Comparison of ENCODE assay signal across 8 cellular contexts in genomic region chr1:181142096-181143043, GRCh38. TPM values are rescaled to one million over a fixed set of nuclear protein-coding genes. Genes with fewer than 3 reads are reported as not detected.
DNase-seq lines count a peak whose midpoint lies in the region; ATAC-seq and TF ChIP-seq lines count a peak whose summit lies in the region.

No MANE protein-coding gene starts in this region.

- ATAC-seq in GM19372 (IDR thresholded peaks at IDR 0.05; ENCODE audit: low read depth, unreplicated experiment) (peak; percentile 74), HG03565 (IDR thresholded peaks at IDR 0.05; ENCODE audit: unreplicated experiment) (peak; percentile 56), lung (ENCODE audit: insufficient read depth, low FRiP score) (peak; percentile 93)

- H3K27me3 ChIP-seq in BJ (ENCODE audit: control insufficient read depth, insufficient read depth, low read length) = no peaks in the 10 kb centered on the region
- no peaks in the 10 kb centered on the region for H3K27me3 ChIP-seq in dorsolateral prefrontal cortex
- H3K27me3 ChIP-seq in lung (ENCODE audit: control insufficient read depth, insufficient read depth) = no peaks in the 10 kb centered on the region

- CTCF ChIA-PET in BJ (lab: Yijun Ruan, JAX) = interaction anchor here (0.6 to 7.3 kb wide), 57 partner anchors 10 to 1000 kb away, joined by 3 to 130 read pairs (median 6); partner anchors contain the start of genes IER5, KIAA1614, MR1 and STX6
- CTCF ChIA-PET in activated CD4-positive, alpha-beta memory T cell treated with anti-CD3 and anti-CD28 coated beads for 36 hours (lab: Charles Lee) = interaction anchor here (0.6 to 7.6 kb wide), 56 partner anchors 9 to 637 kb away, joined by 3 to 229 read pairs (median 5); partner anchors contain the start of genes MR1 and STX6

- POLR2A ChIA-PET in BJ (lab: Charles Lee) = interaction anchor here (3.3 kb wide), 1 partner anchor 52 kb away, joined by 26 read pairs; no protein-coding TSS in a partner anchor
- POLR2A ChIA-PET in activated CD4-positive, alpha-beta memory T cell treated with anti-CD3 and anti-CD28 coated beads for 36 hours (lab: Charles Lee) = interaction anchor here (0.6 to 4.7 kb wide), 11 partner anchors 9 to 126 kb away, joined by 3 to 91 read pairs (median 5); partner anchors contain the start of gene IER5

- intact Hi-C loops in activated CD4-positive, alpha-beta memory T cell treated with anti-CD3 and anti-CD28 coated beads for 36 hours (cut with micrococcal nuclease) = loop anchor here (1.0 to 10.0 kb wide), 7 partner anchors 24 to 508 kb away; partner anchors contain the start of gene XPR1
- intact Hi-C loops in dorsolateral prefrontal cortex (cut with DNase I) = loop anchor here (1.0 to 10.0 kb wide), 7 partner anchors 35 to 638 kb away; partner anchors contain the start of genes ACBD6 (in 1 of the 2) and IER5 (in 1 of the 2)

- H3K4me1 ChIP-seq in lung (ENCODE audit: control insufficient read depth in 2 of 2, insufficient read depth in 2 of 2, low read length in 2 of 2) = peaks cover 6 to 15% of the 10 kb centered on the region in 2 donors

- H3K9me3 Mint-ChIP-seq in activated CD4-positive, alpha-beta memory T cell treated with anti-CD3 and anti-CD28 coated beads for 36 hours = no peaks in the 10 kb centered on the region

- H3K27ac ChIP-seq in dorsolateral prefrontal cortex (peak overlapping the region in 58 of 59 donors; percentile 17 to 93 (median 77)), lung (ENCODE audit: low read depth in 1 of 2, low read length in 1 of 2) (peak overlapping the region; percentile 30 to 32)

- H3K27ac Mint-ChIP-seq in activated CD4-positive, alpha-beta memory T cell treated with anti-CD3 and anti-CD28 coated beads for 36 hours = peak overlapping the region; percentile 67

- H3K4me3 Mint-ChIP-seq in activated CD4-positive, alpha-beta memory T cell treated with anti-CD3 and anti-CD28 coated beads for 36 hours = peak overlapping the region; percentile 24

- H3K36me3 ChIP-seq in BJ (ENCODE audit: control insufficient read depth, insufficient read depth, low read length) (no peaks in the 10 kb centered on the region), lung (ENCODE audit: control insufficient read depth in 2 of 2, insufficient read depth in 2 of 2, low read length in 2 of 2) (no peaks in the 10 kb centered on the region)

- no peaks in the 10 kb centered on the region for H3K9me3 ChIP-seq in lung (ENCODE audit: control insufficient read depth in 2 of 2, insufficient read depth in 1 of 2, low read length in 1 of 2)

- H3K27me3 Mint-ChIP-seq in activated CD4-positive, alpha-beta memory T cell treated with anti-CD3 and anti-CD28 coated beads for 36 hours = peaks cover 3% of the 10 kb centered on the region

- DNase-seq in BJ (ENCODE audit: low read depth) (peak; percentile 23), NCI-H69 (lab: John Stamatoyannopoulos, UW) (peak; percentile 97), dorsolateral prefrontal cortex (peak; percentile 88 to 95 (median 94)), lung (ENCODE audit: low spot score) (peak; percentile 89)
- DNase-seq in activated CD4-positive, alpha-beta memory T cell treated with anti-CD3 and anti-CD28 coated beads for 36 hours = peak; percentile 93
- DNase-seq in stimulated activated CD4-positive, alpha-beta T cell treated with anti-CD3 and anti-CD28 coated beads, TNF-alpha, amount 100 ng/mL, for 48 hours (ENCODE audit: low read depth in 3 of 3) = peak; percentile 85 to 90 (median 88)

- WGBS in lung, 2 donors = 13 to 22% methylated on average over 25 of the region's 25 CpGs

- no peaks in the 10 kb centered on the region for H3K36me3 Mint-ChIP-seq in activated CD4-positive, alpha-beta memory T cell treated with anti-CD3 and anti-CD28 coated beads for 36 hours

- H3K4me1 Mint-ChIP-seq in activated CD4-positive, alpha-beta memory T cell treated with anti-CD3 and anti-CD28 coated beads for 36 hours (ENCODE audit: low read depth) = peaks cover 46% of the 10 kb centered on the region

- peak; percentile 98 for TF ChIP-seq CTCF in BJ (IDR thresholded peaks at IDR 0.05; ENCODE audit: insufficient read depth, low read depth, low read length)
- TF ChIP-seq CTCF in dorsolateral prefrontal cortex (IDR thresholded peaks at IDR 0.05 in 54 of 56, conservative IDR thresholded peaks at IDR 0.05 in 2 of 56; ENCODE audit: low read depth in 1 of 56, partially characterized antibody in 56 of 56) = peak; percentile 92 to 100 (median 98)
- TF ChIP-seq CTCF in lung (IDR thresholded peaks at IDR 0.05; ENCODE audit: control extremely low read depth, extremely low read depth) = peak; percentile 99

- H3K4me3 ChIP-seq in BJ (ENCODE audit: low read depth, low read length) = 0 out of 2 replicates have a peak overlapping the region, but pooled peaks have one; percentile 3
- H3K4me3 ChIP-seq in dorsolateral prefrontal cortex = peak overlapping the region; percentile 12 to 69 (median 47)
- H3K4me3 ChIP-seq in lung = no peak overlapping the region

RNA-seq across cellular contexts. Expression of gene IER5, which starts 53.9 kb away (rescaled TPM):
- polyA plus RNA-seq in BJ (2011; rRNA removed) (16.0 and 16.9 TPM in 2 replicates), lung (10 to 100 TPM; 19.2 to 34.5 TPM)
- 16.3 and 22.8 TPM in 2 replicates for polyA minus RNA-seq in BJ (2011; rRNA and poly(A)+ RNA removed)
- total RNA-seq in activated CD4-positive, alpha-beta memory T cell treated with anti-CD3 and anti-CD28 coated beads for 36 hours = 10 to 100 TPM; 27.9 to 28.9 TPM
- total RNA-seq in dorsolateral prefrontal cortex (10 to 100 TPM in 118 of 120 experiments, 1 to 10 TPM in 2; 8.1 to 74.9 (median 17.6) TPM), lung (10 to 100 TPM; 18.6 to 33.2 TPM)

Comparison
In these comparisons a context has a peak if more than half of its experiments do, and no peak if none do; other contexts are left out.
1. DNase-seq: peak in every context shown above with its lines; median percentile 97 in NCI-H69; 94 in dorsolateral prefrontal cortex; 93 in activated CD4-positive, alpha-beta memory T cell treated with anti-CD3 and anti-CD28 coated beads for 36 hours; 89 in lung; 88 in stimulated activated CD4-positive, alpha-beta T cell treated with anti-CD3 and anti-CD28 coated beads, TNF-alpha, amount 100 ng/mL, for 48 hours; 23 in BJ.